Comparison of ENCODE assay signal across 27 cellular contexts in genomic region chr7:25891591-25891990, GRCh38.
"Had no signal": no experiment of that assay in that cellular context is flagged by ENCODE, and none has a peak within 500 bp of the region (broad histone marks: within the 10 kb centered on the region; RNA-seq: fewer than 3 reads in every experiment).

No MANE protein-coding gene starts in this region.

- H3K36me3 Mint-ChIP-seq: activated naive CD4-positive, alpha-beta T cell treated with anti-CD3 and anti-CD28 coated beads, Interleukin-2, amount 50 U/mL, for 72 hours had no signal

- H3K9me3 Mint-ChIP-seq: activated CD4-positive, alpha-beta T cell treated with anti-CD3 and anti-CD28 coated beads, Interleukin-2, amount 10 ng/mL, durations not matched to agents 24 days and 14 days; activated naive CD4-positive, alpha-beta T cell treated with anti-CD3 and anti-CD28 coated beads, Interleukin-2, amount 50 U/mL, for 72 hours; activated T-cell treated with anti-CD3 and anti-CD28 coated beads, Interleukin-2, amount 50 U/mL, for 24 hours; T-helper 1 cell treated with Interleukin-12 subunit alpha and Interleukin-12 subunit beta and Interleukin-4 antibody, amounts not matched to agents 30 μg/mL and 1 μg/mL, for 36 hours; T-helper 2 cell treated with Interferon-gamma antibody and Interleukin-4, amounts not matched to agents 5 μg/mL and 100 μg/mL, for 36 hours had no signal

- H3K4me3 ChIP-seq: adrenal gland, body of pancreas, breast epithelium, K562, Peyer's patch, SJCRH30, SK-N-MC had no signal

- DNase-seq: activated CD4-positive, alpha-beta T cell treated with anti-CD3 and anti-CD28 coated beads, Interleukin-2, amount 10 ng/mL, durations not matched to agents 24 days and 14 days; activated CD4-positive, alpha-beta T cell treated with anti-CD3 and anti-CD28 coated beads, Interleukin-2, amount 50 U/mL, for 4 hours; activated CD8-positive, alpha-beta T cell treated with anti-CD3 and anti-CD28 coated beads, Interleukin-2, amount 10 ng/mL, durations not matched to agents 7 days and 5 days; activated gamma-delta T cell treated with Interleukin-2 at 50 U/mL for 16 hours; activated naive CD4-positive, alpha-beta T cell treated with anti-CD3 and anti-CD28 coated beads for 36 hours; activated T-cell treated with anti-CD3 and anti-CD28 coated beads, Interleukin-2, amount 50 U/mL, for 24 hours; adrenal gland; body of pancreas; Karpas-422; MM.1S; NCI-H1092; NCI-H1436 treated with DMSO at 0.1 percent for 48 hours; NCI-H1694 treated with DMSO at 0.1 percent for 48 hours; NCI-H2029; NCI-H345; NCI-H524 treated with DMSO at 0.1 percent for 48 hours; NK-92 treated with Interleukin-12 subunit alpha and Interleukin-12 subunit beta, amount 100 ng/mL, for 24 hours; PC-3; Peyer's patch; SHP77; SJCRH30 had no signal

- H3K27ac ChIP-seq: adrenal gland, body of pancreas, breast epithelium, Peyer's patch, SJCRH30, SK-N-MC had no signal

- H3K27ac Mint-ChIP-seq: activated CD4-positive, alpha-beta T cell treated with anti-CD3 and anti-CD28 coated beads, Interleukin-2, amount 10 ng/mL, durations not matched to agents 24 days and 14 days; activated CD8-positive, alpha-beta T cell treated with anti-CD3 and anti-CD28 coated beads, Interleukin-2, amount 10 ng/mL, durations not matched to agents 7 days and 5 days; activated naive CD4-positive, alpha-beta T cell treated with anti-CD3 and anti-CD28 coated beads for 36 hours; activated naive CD4-positive, alpha-beta T cell treated with anti-CD3 and anti-CD28 coated beads, Interleukin-2, amount 50 U/mL, for 72 hours; activated T-cell treated with anti-CD3 and anti-CD28 coated beads, Interleukin-2, amount 50 U/mL, for 24 hours; T-helper 1 cell treated with Interleukin-12 subunit alpha and Interleukin-12 subunit beta and Interleukin-4 antibody, amounts not matched to agents 30 μg/mL and 1 μg/mL, for 36 hours; T-helper 2 cell treated with Interferon-gamma antibody and Interleukin-4, amounts not matched to agents 5 μg/mL and 100 μg/mL, for 36 hours had no signal

- H3K4me3 Mint-ChIP-seq: activated CD4-positive, alpha-beta T cell treated with anti-CD3 and anti-CD28 coated beads, Interleukin-2, amount 10 ng/mL, durations not matched to agents 24 days and 14 days; activated CD8-positive, alpha-beta T cell treated with anti-CD3 and anti-CD28 coated beads, Interleukin-2, amount 10 ng/mL, durations not matched to agents 7 days and 5 days; activated naive CD4-positive, alpha-beta T cell treated with anti-CD3 and anti-CD28 coated beads for 36 hours; activated T-cell treated with anti-CD3 and anti-CD28 coated beads, Interleukin-2, amount 50 U/mL, for 24 hours; T-helper 1 cell treated with Interleukin-12 subunit alpha and Interleukin-12 subunit beta and Interleukin-4 antibody, amounts not matched to agents 30 μg/mL and 1 μg/mL, for 36 hours; T-helper 2 cell treated with Interferon-gamma antibody and Interleukin-4, amounts not matched to agents 5 μg/mL and 100 μg/mL, for 36 hours had no signal

- H3K36me3 ChIP-seq: adrenal gland, breast epithelium, Peyer's patch, SJCRH30 had no signal

- ATAC-seq: activated CD8-positive, alpha-beta T cell treated with anti-CD3 and anti-CD28 coated beads, Interleukin-2, amount 10 ng/mL, durations not matched to agents 7 days and 5 days; activated naive CD4-positive, alpha-beta T cell treated with anti-CD3 and anti-CD28 coated beads, Interleukin-2, amount 50 U/mL, for 72 hours; body of pancreas; K562; PC-3 had no signal

- H3K27me3 ChIP-seq: adrenal gland, body of pancreas, Peyer's patch had no signal

- H3K9me3 ChIP-seq: adrenal gland, body of pancreas, breast epithelium, Peyer's patch, SJCRH30 had no signal
